Comparison of ENCODE assay signal across 8 cellular contexts in genomic region chr17:48618366-48618896, GRCh38. TPM values are rescaled to one million over a fixed set of nuclear protein-coding genes. Genes with fewer than 3 reads are reported as not detected.
DNase-seq lines count a peak whose midpoint lies in the region; ATAC-seq, FAIRE-seq and TF ChIP-seq lines count a peak whose summit lies in the region.

No MANE protein-coding gene starts in this region.

- ATAC-seq in left lung (peak; percentile 98), HG02763 (IDR thresholded peaks at IDR 0.05; ENCODE audit: unreplicated experiment) (no peak)

- TF ChIP-seq CTCF in A673 (conservative IDR thresholded peaks at IDR 0.05; ENCODE audit: low read depth, low read length) = peak; percentile 98
- peak; percentile 97 for TF ChIP-seq CTCF in chondrocyte (IDR thresholded peaks at IDR 0.05)
- peak; percentile 96 to 99 for TF ChIP-seq CTCF in left lung (IDR thresholded peaks at IDR 0.05)

- BruUV-seq in A673 (replicated peaks; lab: Mats Ljungman, UMichigan) = no TSS peak

- peak overlapping the region; percentile 4 for H3K4me3 Mint-ChIP-seq in activated CD4-positive, alpha-beta T cell treated with anti-CD3 and anti-CD28 coated beads, Interleukin-2, amount 10 ng/mL, durations not matched to agents 24 days and 14 days
- no peak overlapping the region for H3K4me3 Mint-ChIP-seq in chondrocyte (ENCODE audit: unreplicated experiment)

- DNase-seq in A673 (ENCODE audit: low spot score) (peak; percentile 93), GM19239 (ENCODE audit: insufficient read length, low spot score) (peak; percentile 95), NCI-H526 (lab: John Stamatoyannopoulos, UW) (peak; percentile 59 to 93), chondrocyte (ENCODE audit: low spot score) (no peak), left lung (peak; percentile 84 to 95)
- peak; percentile 95 for DNase-seq in activated CD4-positive, alpha-beta T cell treated with anti-CD3 and anti-CD28 coated beads, Interleukin-2, amount 10 ng/mL, durations not matched to agents 24 days and 14 days
- DNase-seq in stimulated activated CD4-positive, alpha-beta T cell treated with anti-CD3 and anti-CD28 coated beads, Interleukin-2, amount 100 ng/mL, for 4 hours (ENCODE audit: low read depth) = peak; percentile 73

- H3K9me3 Mint-ChIP-seq in activated CD4-positive, alpha-beta T cell treated with anti-CD3 and anti-CD28 coated beads, Interleukin-2, amount 10 ng/mL, durations not matched to agents 24 days and 14 days = no peaks in the 10 kb centered on the region
- H3K9me3 Mint-ChIP-seq in chondrocyte (ENCODE audit: low read depth) = no peaks in the 10 kb centered on the region

- peaks cover 3% of the 10 kb centered on the region for H3K36me3 Mint-ChIP-seq in activated CD4-positive, alpha-beta T cell treated with anti-CD3 and anti-CD28 coated beads, Interleukin-2, amount 10 ng/mL, durations not matched to agents 24 days and 14 days (ENCODE audit: low read depth)
- peaks cover 5% of the 10 kb centered on the region for H3K36me3 Mint-ChIP-seq in chondrocyte (ENCODE audit: low read depth)

- intact Hi-C loops in A673 (cut with micrococcal nuclease; ENCODE audit: unreplicated experiment) (loop anchor here (1.0 to 5.0 kb wide), 6 partner anchors 281 to 594 kb away; no protein-coding TSS in a partner anchor), left lung (cut with DNase I) (no loop called here)
- intact Hi-C loops in activated CD4-positive, alpha-beta T cell treated with anti-CD3 and anti-CD28 coated beads, Interleukin-2, amount 10 ng/mL, durations not matched to agents 24 days and 14 days (cut with micrococcal nuclease) = loop anchor here (1.0 to 10.0 kb wide), 2 partner anchors 593 to 1346 kb away; partner anchors contain the start of gene DLX4

- peaks cover 30% of the 10 kb centered on the region for H3K4me1 Mint-ChIP-seq in activated CD4-positive, alpha-beta T cell treated with anti-CD3 and anti-CD28 coated beads, Interleukin-2, amount 10 ng/mL, durations not matched to agents 24 days and 14 days
- H3K4me1 Mint-ChIP-seq in chondrocyte (ENCODE audit: low read depth) = peaks cover 7% of the 10 kb centered on the region

- POLR2A ChIA-PET in A673 (lab: Charles Lee; ENCODE audit: low non-redundant PET) = no interaction called here

- H3K4me3 ChIP-seq in A673 (ENCODE audit: low read depth, low read length, poor library complexity, severe bottlenecking) = peak overlapping the region; percentile 49
- no peak overlapping the region for H3K4me3 ChIP-seq in left lung

- no peaks in the 10 kb centered on the region for H3K9me3 ChIP-seq in A673 (ENCODE audit: low read depth, low read length, poor library complexity, severe bottlenecking)
- no peaks in the 10 kb centered on the region for H3K9me3 ChIP-seq in left lung

- CTCF ChIA-PET in A673 (lab: Charles Lee) = interaction anchor here (0.6 to 1.7 kb wide), 6 partner anchors 17 to 666 kb away, joined by 3 to 4 read pairs (median 3); no protein-coding TSS in a partner anchor

- peaks cover 90% of the 10 kb centered on the region for H3K27me3 Mint-ChIP-seq in activated CD4-positive, alpha-beta T cell treated with anti-CD3 and anti-CD28 coated beads, Interleukin-2, amount 10 ng/mL, durations not matched to agents 24 days and 14 days
- peaks cover 89% of the 10 kb centered on the region for H3K27me3 Mint-ChIP-seq in chondrocyte (ENCODE audit: low read depth)

- peak; percentile 89 for FAIRE-seq in GM19239 (lab: Jason Lieb, UNC)

- peak overlapping the region; percentile 48 for H3K27ac Mint-ChIP-seq in activated CD4-positive, alpha-beta T cell treated with anti-CD3 and anti-CD28 coated beads, Interleukin-2, amount 10 ng/mL, durations not matched to agents 24 days and 14 days
- no peak overlapping the region for H3K27ac Mint-ChIP-seq in chondrocyte (ENCODE audit: unreplicated experiment)

- H3K27ac ChIP-seq in A673 (ENCODE audit: low read depth, low read length, poor library complexity, severe bottlenecking) (no peak overlapping the region), left lung (no peak overlapping the region)

- H3K27me3 ChIP-seq in A673 (replicated peaks; ENCODE audit: insufficient read depth, low read depth, low read length, poor library complexity) (no peaks in the 10 kb centered on the region), left lung (peaks cover 93 to 100% of the 10 kb centered on the region in 2 donors)

- H3K36me3 ChIP-seq in A673 (ENCODE audit: insufficient read depth, low read length, poor library complexity, severe bottlenecking) (no peaks in the 10 kb centered on the region), left lung (no peaks in the 10 kb centered on the region)

- H3K4me1 ChIP-seq in A673 (ENCODE audit: insufficient read depth, low read length, poor library complexity, severe bottlenecking) = peaks cover 17% of the 10 kb centered on the region
- H3K4me1 ChIP-seq in left lung = peaks cover 0 to 21% of the 10 kb centered on the region in 2 donors

RNA-seq across cellular contexts. Expression of gene HOXB8, which starts 3.3 kb away (rescaled TPM):
- total RNA-seq in A673 (2021) (13.1 and 16.3 TPM in 2 replicates), chondrocyte (not detected in 3 replicates), left lung (under 1 TPM; 0.32 to 0.39 TPM)
- not detected in 2 replicates for total RNA-seq in activated CD4-positive, alpha-beta T cell treated with anti-CD3 and anti-CD28 coated beads, Interleukin-2, amount 10 ng/mL, durations not matched to agents 24 days and 14 days

RNA-seq across cellular contexts. Expression of gene HOXB7, which starts 7.6 kb away (rescaled TPM):
- total RNA-seq in A673 (2021) (32.2 and 37.9 TPM in 2 replicates), chondrocyte (not detected in 3 replicates), left lung (1 to 10 TPM; 2.4 to 3.0 TPM)
- 0.30 and 0.36 TPM in 2 replicates for total RNA-seq in activated CD4-positive, alpha-beta T cell treated with anti-CD3 and anti-CD28 coated beads, Interleukin-2, amount 10 ng/mL, durations not matched to agents 24 days and 14 days

RNA-seq across cellular contexts. Expression of gene HOXB9, which starts 7.7 kb away (rescaled TPM):
- total RNA-seq in A673 (2021) (8.2 and 14.6 TPM in 2 replicates), chondrocyte (0.20 TPM in 1 of 3 replicates, not detected in the others), left lung (not detected)
- 0.21 and 0.30 TPM in 2 replicates for total RNA-seq in activated CD4-positive, alpha-beta T cell treated with anti-CD3 and anti-CD28 coated beads, Interleukin-2, amount 10 ng/mL, durations not matched to agents 24 days and 14 days

RNA-seq across cellular contexts. Expression of gene HOXB6, which starts 13.6 kb away (rescaled TPM):
- total RNA-seq in A673 (2021) (19.8 and 27.6 TPM in 2 replicates), chondrocyte (not detected in 3 replicates), left lung (1 to 10 TPM; 5.1 to 6.7 TPM)
- 0.33 and 0.36 TPM in 2 replicates for total RNA-seq in activated CD4-positive, alpha-beta T cell treated with anti-CD3 and anti-CD28 coated beads, Interleukin-2, amount 10 ng/mL, durations not matched to agents 24 days and 14 days

RNA-seq across cellular contexts. Expression of gene HOXB5, which starts 24.9 kb away (rescaled TPM):
- total RNA-seq in A673 (2021) (5.9 and 6.4 TPM in 2 replicates), chondrocyte (not detected in 3 replicates), left lung (1 to 10 TPM; 3.3 to 4.2 TPM)
- not detected in 2 replicates for total RNA-seq in activated CD4-positive, alpha-beta T cell treated with anti-CD3 and anti-CD28 coated beads, Interleukin-2, amount 10 ng/mL, durations not matched to agents 24 days and 14 days

Comparison
In these comparisons a context has a peak if more than half of its experiments do, and no peak if none do; other contexts are left out.
1. RNA of gene HOXB8, which starts 3.3 kb away (total RNA-seq): 13.1 to 16.3 TPM in A673; 0.32 to 0.39 TPM in left lung, not detected in chondrocyte and not detected in activated CD4-positive, alpha-beta T cell treated with anti-CD3 and anti-CD28 coated beads, Interleukin-2, amount 10 ng/mL, durations not matched to agents 24 days and 14 days; every median in the first group is over 10 times any median in the second.
2. intact Hi-C loops: an anchor here in A673 (1.0 to 5.0 kb wide) and activated CD4-positive, alpha-beta T cell treated with anti-CD3 and anti-CD28 coated beads, Interleukin-2, amount 10 ng/mL, durations not matched to agents 24 days and 14 days (1.0 to 10.0 kb wide); none called in left lung.
3. Peak in every context shown above with its lines, with median percentiles within 50 percentile points of each other: CTCF ChIP-seq.